26 cellular contexts compared by ENCODE assay signal in genomic region chr3:29771602-29772001, GRCh38.
"Had no signal": no experiment of that assay in that cellular context is flagged by ENCODE, and none has a peak within 500 bp of the region (broad histone marks: within the 10 kb centered on the region; RNA-seq: fewer than 3 reads in every experiment).

No MANE protein-coding gene starts in this region.

- H3K4me1 ChIP-seq: pancreas, psoas muscle, sigmoid colon, uterus had no signal

- H3K27me3 ChIP-seq: pancreas, sigmoid colon, uterus had no signal

- ATAC-seq: activated CD8-positive, alpha-beta memory T cell treated with anti-CD3 and anti-CD28 coated beads, Interleukin-2, amount 10 ng/mL, durations not matched to agents 7 days and 5 days; activated CD8-positive, alpha-beta T cell treated with anti-CD3 and anti-CD28 coated beads, Interleukin-2, amount 10 ng/mL, durations not matched to agents 7 days and 5 days; activated T-cell treated with anti-CD3 and anti-CD28 coated beads, Interleukin-2, amount 50 U/mL, for 72 hours; naive thymus-derived CD8-positive, alpha-beta T cell; pancreas; psoas muscle; stimulated activated effector memory CD8-positive, alpha-beta T cell treated with anti-CD3 and anti-CD28 coated beads, Interleukin-12 subunit alpha, Interleukin-12 subunit beta, amount 100 ng/mL, for 72 hours had no signal

- H3K27ac ChIP-seq: left ventricle myocardium inferior, pancreas, psoas muscle, sigmoid colon, thoracic aorta, uterus had no signal

- H3K9me3 ChIP-seq: left ventricle myocardium inferior, pancreas, psoas muscle, sigmoid colon, thoracic aorta, uterus had no signal

- H3K4me3 ChIP-seq: left ventricle myocardium inferior, pancreas, psoas muscle, sigmoid colon, thoracic aorta, uterus had no signal

- H3K36me3 ChIP-seq: left ventricle myocardium inferior, pancreas, sigmoid colon, thoracic aorta, uterus had no signal

- DNase-seq: activated CD4-positive, alpha-beta T cell treated with anti-CD3 and anti-CD28 coated beads for 1 hour; activated CD8-positive, alpha-beta memory T cell treated with anti-CD3 and anti-CD28 coated beads, Interleukin-2, amount 10 ng/mL, durations not matched to agents 7 days and 5 days; activated CD8-positive, alpha-beta T cell treated with anti-CD3 and anti-CD28 coated beads, Interleukin-2, amount 10 ng/mL, durations not matched to agents 7 days and 5 days; activated naive CD4-positive, alpha-beta T cell; activated T-cell treated with anti-CD3 and anti-CD28 coated beads for 4 hours; activated T-cell treated with anti-CD3 and anti-CD28 coated beads, Interleukin-2, amount 50 U/mL, for 72 hours; anterior cingulate cortex; effector CD8-positive, alpha-beta T cell; islet precursor cell; left ventricle myocardium inferior; mammary epithelial cell; naive thymus-derived CD8-positive, alpha-beta T cell; nucleus accumbens; pancreas; psoas muscle; sigmoid colon; small intestine; stimulated activated CD4-positive, alpha-beta T cell treated with anti-CD3 and anti-CD28 coated beads, Interleukin-4, amount 100 ng/mL, for 24 hours; trophoblast cell; uterus had no signal

- FAIRE-seq: bronchial epithelial cell, colon, endometrium, frontal cortex, pancreas, small intestine had no signal
